In the genomic region with DNA sequence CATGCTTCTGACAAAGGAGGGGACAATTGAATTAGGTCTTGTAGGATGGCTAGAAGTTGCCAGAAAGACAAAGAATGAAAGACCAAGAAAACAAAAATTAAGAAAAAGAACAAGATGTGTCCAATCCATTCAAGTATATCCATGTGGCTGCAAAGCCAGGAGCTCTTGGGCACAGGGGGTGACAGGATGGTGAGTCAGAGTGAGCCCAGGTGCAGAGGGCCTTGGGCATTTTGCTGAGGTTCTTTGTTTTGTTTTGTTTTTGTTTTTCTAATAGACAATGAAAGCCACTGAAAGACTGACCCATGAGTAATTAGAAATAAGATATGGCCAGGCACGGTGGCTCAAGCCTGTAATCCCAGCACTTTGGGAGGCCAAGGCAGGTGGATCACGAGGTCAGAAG, we compare ENCODE assay signal across 16 cellular contexts.
DNase-seq lines count a peak whose midpoint lies in the region; ATAC-seq and TF ChIP-seq lines count a peak whose summit lies in the region.
"Had no signal": no experiment of that assay in that cellular context is flagged by ENCODE, and none has a peak within 500 bp of the region (broad histone marks: within the 10 kb centered on the region; RNA-seq: fewer than 3 reads in every experiment).

No MANE protein-coding gene starts in this region.

- H3K36me3 ChIP-seq in RWPE2 (ENCODE audit: low read depth): no peaks in the 10 kb centered on the region
- H3K36me3 ChIP-seq: SJCRH30 had no signal

- H3K27me3 ChIP-seq in RWPE2 (ENCODE audit: insufficient read depth, poor library complexity, severe bottlenecking): no peaks in the 10 kb centered on the region
- H3K27me3 ChIP-seq: SJCRH30 had no signal

- peak; percentile 72 for DNase-seq in Daoy (ENCODE audit: low read depth)
- peak; percentile 31 for DNase-seq in NCI-H146 (lab: John Stamatoyannopoulos, UW)
- DNase-seq in RWPE2 (ENCODE audit: low spot score): no peak
- peak; percentile 81 for DNase-seq in kidney tubule cell (ENCODE audit: low spot score)
- DNase-seq in left colon: no peak
- DNase-seq in ecto neural progenitor cell (ENCODE audit: low spot score): no peak
- DNase-seq: AML-193, Calu3, DMS79 treated with DMSO at 0.1 percent for 48 hours, NCI-H2029 treated with DMSO at 0.1 percent for 48 hours, NCI-H524, SJCRH30 had no signal

- H3K9me3 ChIP-seq in RWPE2 (ENCODE audit: severe bottlenecking): no peaks in the 10 kb centered on the region
- H3K9me3 ChIP-seq: SJCRH30 had no signal

- intact Hi-C loops in left colon (cut with DNase I, micrococcal nuclease): no loop called here

- H3K4me3 ChIP-seq in RWPE2 (ENCODE audit: severe bottlenecking): no peak overlapping the region
- H3K4me3 ChIP-seq: GM23338, SJCRH30 had no signal

- no peak for TF ChIP-seq CTCF in RWPE2 (IDR thresholded peaks at IDR 0.05; ENCODE audit: poor library complexity, severe bottlenecking)

- H3K4me1 ChIP-seq in RWPE2 (ENCODE audit: insufficient read depth, poor library complexity, severe bottlenecking): no peaks in the 10 kb centered on the region

- ATAC-seq in RWPE2 (ENCODE audit: low read depth) (peak; percentile 82), HG03442 (IDR thresholded peaks at IDR 0.05; ENCODE audit: unreplicated experiment) (no peak), left colon (no peak), SK-N-SH treated with all-trans-retinoic acid at 6 μM for 48 hours (no peak)
- ATAC-seq: GM23338 had no signal

- no peak overlapping the region for H3K27ac ChIP-seq in RWPE2 (ENCODE audit: poor library complexity, severe bottlenecking)
- H3K27ac ChIP-seq: KMS-11, SJCRH30 had no signal

TF ChIP-seq in SK-N-SH treated with all-trans-retinoic acid at 6 μM for 48 hours, 23 proteins besides CTCF, POLR2A, EP300 and RAD21:
- TF ChIP-seq SNAI2 (CRISPR knock-in tag; IDR thresholded peaks at IDR 0.05): no peak
- TF ChIP-seq, protein P1, sequence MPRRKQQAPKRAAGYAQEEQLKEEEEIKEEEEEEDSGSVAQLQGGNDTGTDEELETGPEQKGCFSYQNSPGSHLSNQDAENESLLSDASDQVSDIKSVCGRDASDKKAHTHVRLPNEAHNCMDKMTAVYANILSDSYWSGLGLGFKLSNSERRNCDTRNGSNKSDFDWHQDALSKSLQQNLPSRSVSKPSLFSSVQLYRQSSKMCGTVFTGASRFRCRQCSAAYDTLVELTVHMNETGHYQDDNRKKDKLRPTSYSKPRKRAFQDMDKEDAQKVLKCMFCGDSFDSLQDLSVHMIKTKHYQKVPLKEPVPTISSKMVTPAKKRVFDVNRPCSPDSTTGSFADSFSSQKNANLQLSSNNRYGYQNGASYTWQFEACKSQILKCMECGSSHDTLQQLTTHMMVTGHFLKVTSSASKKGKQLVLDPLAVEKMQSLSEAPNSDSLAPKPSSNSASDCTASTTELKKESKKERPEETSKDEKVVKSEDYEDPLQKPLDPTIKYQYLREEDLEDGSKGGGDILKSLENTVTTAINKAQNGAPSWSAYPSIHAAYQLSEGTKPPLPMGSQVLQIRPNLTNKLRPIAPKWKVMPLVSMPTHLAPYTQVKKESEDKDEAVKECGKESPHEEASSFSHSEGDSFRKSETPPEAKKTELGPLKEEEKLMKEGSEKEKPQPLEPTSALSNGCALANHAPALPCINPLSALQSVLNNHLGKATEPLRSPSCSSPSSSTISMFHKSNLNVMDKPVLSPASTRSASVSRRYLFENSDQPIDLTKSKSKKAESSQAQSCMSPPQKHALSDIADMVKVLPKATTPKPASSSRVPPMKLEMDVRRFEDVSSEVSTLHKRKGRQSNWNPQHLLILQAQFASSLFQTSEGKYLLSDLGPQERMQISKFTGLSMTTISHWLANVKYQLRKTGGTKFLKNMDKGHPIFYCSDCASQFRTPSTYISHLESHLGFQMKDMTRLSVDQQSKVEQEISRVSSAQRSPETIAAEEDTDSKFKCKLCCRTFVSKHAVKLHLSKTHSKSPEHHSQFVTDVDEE (CRISPR knock-in tag; IDR thresholded peaks at IDR 0.05): no peak
- no peak for TF ChIP-seq PATZ1 (CRISPR knock-in tag; IDR thresholded peaks at IDR 0.05; ENCODE audit: borderline replicate concordance)
- TF ChIP-seq, protein P2, sequence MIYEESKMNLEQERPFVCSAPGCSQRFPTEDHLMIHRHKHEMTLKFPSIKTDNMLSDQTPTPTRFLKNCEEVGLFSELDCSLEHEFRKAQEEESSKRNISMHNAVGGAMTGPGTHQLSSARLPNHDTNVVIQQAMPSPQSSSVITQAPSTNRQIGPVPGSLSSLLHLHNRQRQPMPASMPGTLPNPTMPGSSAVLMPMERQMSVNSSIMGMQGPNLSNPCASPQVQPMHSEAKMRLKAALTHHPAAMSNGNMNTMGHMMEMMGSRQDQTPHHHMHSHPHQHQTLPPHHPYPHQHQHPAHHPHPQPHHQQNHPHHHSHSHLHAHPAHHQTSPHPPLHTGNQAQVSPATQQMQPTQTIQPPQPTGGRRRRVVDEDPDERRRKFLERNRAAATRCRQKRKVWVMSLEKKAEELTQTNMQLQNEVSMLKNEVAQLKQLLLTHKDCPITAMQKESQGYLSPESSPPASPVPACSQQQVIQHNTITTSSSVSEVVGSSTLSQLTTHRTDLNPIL (CRISPR knock-in tag; IDR thresholded peaks at IDR 0.05; ENCODE audit: low read depth): no peak
- no peak for TF ChIP-seq ZFP30 (CRISPR knock-in tag; IDR thresholded peaks at IDR 0.05)
- no peak for TF ChIP-seq ZNF70 (CRISPR knock-in tag; IDR thresholded peaks at IDR 0.05)
- TF ChIP-seq GLIS3 (CRISPR knock-in tag; IDR thresholded peaks at IDR 0.05): no peak
- no peak for TF ChIP-seq POU6F1 (CRISPR knock-in tag; IDR thresholded peaks at IDR 0.05; ENCODE audit: borderline replicate concordance, low read depth)
- no peak for TF ChIP-seq CSDC2 (CRISPR knock-in tag; IDR thresholded peaks at IDR 0.05)
- TF ChIP-seq BACH2 (CRISPR knock-in tag; IDR thresholded peaks at IDR 0.05; ENCODE audit: borderline replicate concordance): no peak
- no peak for TF ChIP-seq ARNTL (CRISPR knock-in tag; IDR thresholded peaks at IDR 0.05; ENCODE audit: borderline replicate concordance, low read depth)
- no peak for TF ChIP-seq OSR1 (CRISPR knock-in tag; IDR thresholded peaks at IDR 0.05)
- no peak for TF ChIP-seq ESRRG (CRISPR knock-in tag; IDR thresholded peaks at IDR 0.05)
- TF ChIP-seq ZFP3 (CRISPR knock-in tag; IDR thresholded peaks at IDR 0.05): no peak
- no peak for TF ChIP-seq TOX (CRISPR knock-in tag; IDR thresholded peaks at IDR 0.05; ENCODE audit: borderline replicate concordance)
- TF ChIP-seq, protein P3, sequence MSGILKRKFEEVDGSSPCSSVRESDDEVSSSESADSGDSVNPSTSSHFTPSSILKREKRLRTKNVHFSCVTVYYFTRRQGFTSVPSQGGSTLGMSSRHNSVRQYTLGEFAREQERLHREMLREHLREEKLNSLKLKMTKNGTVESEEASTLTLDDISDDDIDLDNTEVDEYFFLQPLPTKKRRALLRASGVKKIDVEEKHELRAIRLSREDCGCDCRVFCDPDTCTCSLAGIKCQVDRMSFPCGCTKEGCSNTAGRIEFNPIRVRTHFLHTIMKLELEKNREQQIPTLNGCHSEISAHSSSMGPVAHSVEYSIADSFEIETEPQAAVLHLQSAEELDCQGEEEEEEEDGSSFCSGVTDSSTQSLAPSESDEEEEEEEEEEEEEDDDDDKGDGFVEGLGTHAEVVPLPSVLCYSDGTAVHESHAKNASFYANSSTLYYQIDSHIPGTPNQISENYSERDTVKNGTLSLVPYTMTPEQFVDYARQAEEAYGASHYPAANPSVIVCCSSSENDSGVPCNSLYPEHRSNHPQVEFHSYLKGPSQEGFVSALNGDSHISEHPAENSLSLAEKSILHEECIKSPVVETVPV (CRISPR knock-in tag; IDR thresholded peaks at IDR 0.05): no peak
TF ChIP-seq in SK-N-SH treated with all-trans-retinoic acid at 6 μM for 48 hours: peak in this region for 0.

Comparison
In these comparisons a context has a peak if more than half of its experiments do, and no peak if none do; other contexts are left out.
1. DNase-seq: peak in Daoy (single experiment), NCI-H146 (single experiment) and kidney tubule cell (single experiment); none in RWPE2 (single experiment), left colon (0 of 2) and ecto neural progenitor cell (single experiment).